Comparison of ENCODE assay signal across 1 cellular context in the genomic region with DNA sequence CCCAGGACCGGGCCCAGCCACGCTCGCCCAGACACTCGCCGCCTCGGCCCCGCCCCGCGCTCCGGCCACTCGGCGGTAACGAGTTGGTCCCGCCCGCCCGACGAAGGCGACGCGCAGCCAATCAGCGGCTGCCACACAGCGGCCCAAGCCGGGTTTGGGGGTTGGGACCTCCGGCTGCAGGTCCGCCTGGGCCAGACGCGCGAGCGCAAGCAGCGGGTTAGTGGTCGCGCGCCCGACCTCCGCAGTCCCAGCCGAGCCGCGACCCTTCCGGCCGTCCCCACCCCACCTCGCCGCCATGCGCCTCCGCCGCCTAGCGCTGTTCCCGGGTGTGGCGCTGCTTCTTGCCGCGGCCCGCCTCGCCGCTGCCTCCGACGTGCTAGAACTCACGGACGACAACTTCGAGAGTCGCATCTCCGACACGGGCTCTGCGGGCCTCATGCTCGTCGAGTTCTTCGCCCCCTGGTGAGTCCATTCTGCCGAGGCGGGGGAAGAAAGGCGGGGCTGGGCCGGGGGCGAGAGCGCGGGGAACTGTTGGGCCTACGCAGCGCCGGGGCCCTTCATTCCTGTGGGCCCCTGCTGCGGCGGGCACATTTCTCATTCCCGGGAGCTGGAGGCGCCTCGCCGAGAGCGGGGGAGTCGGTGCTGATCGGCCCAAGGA.
TF ChIP-seq lines count a peak whose summit lies in the region.

Gene PDIA3 (plus strand): TSS at position 194 of the 658 bp plus-strand sequence. CDS start 102 bp downstream, at position 296.

TF ChIP-seq in HEK293, 187 proteins besides CTCF, POLR2A, EP300 and RAD21 (continued from another document):
- TF ChIP-seq, protein P1, sequence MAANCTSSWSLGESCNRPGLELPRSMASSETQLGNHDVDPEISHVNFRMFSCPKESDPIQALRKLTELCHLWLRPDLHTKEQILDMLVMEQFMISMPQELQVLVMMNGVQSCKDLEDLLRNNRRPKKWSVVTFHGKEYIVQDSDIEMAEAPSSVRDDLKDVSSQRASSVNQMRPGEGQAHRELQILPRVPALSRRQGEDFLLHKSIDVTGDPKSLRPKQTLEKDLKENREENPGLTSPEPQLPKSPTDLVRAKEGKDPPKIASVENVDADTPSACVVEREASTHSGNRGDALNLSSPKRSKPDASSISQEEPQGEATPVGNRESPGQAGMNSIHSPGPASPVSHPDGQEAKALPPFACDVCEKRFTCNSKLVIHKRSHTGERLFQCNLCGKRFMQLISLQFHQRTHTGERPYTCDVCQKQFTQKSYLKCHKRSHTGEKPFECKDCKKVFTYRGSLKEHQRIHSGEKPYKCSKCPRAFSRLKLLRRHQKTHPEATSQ (tag by site-specific recombination; IDR thresholded peaks at IDR 0.05): 0 out of 2 replicates have a peak, but pooled peaks have one; percentile 43
- TF ChIP-seq SCRT2 (tag by site-specific recombination; IDR thresholded peaks at IDR 0.05): peak; percentile 48; the same call in 1 of the 2 replicates
- TF ChIP-seq KLF8 (tag by site-specific recombination; IDR thresholded peaks at IDR 0.05): peak; percentile 41; the same call in 1 of the 2 replicates
- TF ChIP-seq ZNF341 (tag by site-specific recombination; IDR thresholded peaks at IDR 0.05; ENCODE audit: low read depth): peak; percentile 39; the same call in 1 of the 2 replicates
- TF ChIP-seq ZBTB20 (tag by site-specific recombination; IDR thresholded peaks at IDR 0.05): peak; percentile 88
- peak; percentile 39 for TF ChIP-seq ZNF335 (tag by site-specific recombination; conservative IDR thresholded peaks at IDR 0.05)
- peak; percentile 94 for TF ChIP-seq ZBTB26 (tag by site-specific recombination; optimal IDR thresholded peaks at IDR 0.05)
- TF ChIP-seq EGR2 (tag by site-specific recombination; IDR thresholded peaks at IDR 0.05; ENCODE audit: low read depth): peak; percentile 86; the same call in 1 of the 2 replicates
- TF ChIP-seq ZXDB (tag by site-specific recombination; IDR thresholded peaks at IDR 0.05): 0 out of 2 replicates have a peak, but pooled peaks have one; percentile 18
- TF ChIP-seq ZNF501 (tag by site-specific recombination; IDR thresholded peaks at IDR 0.05): peak; percentile 61
- TF ChIP-seq ZNF777 (tag by site-specific recombination; IDR thresholded peaks at IDR 0.05; ENCODE audit: borderline replicate concordance): peak; percentile 62; the same call in 1 of the 2 replicates
- peak; percentile 77 for TF ChIP-seq ZFP69B (tag by site-specific recombination; IDR thresholded peaks at IDR 0.05)
- TF ChIP-seq ZFHX2 (tag by site-specific recombination; conservative IDR thresholded peaks at IDR 0.05): peak; percentile 92
- TF ChIP-seq GLIS1 (tag by site-specific recombination; IDR thresholded peaks at IDR 0.05): peak; percentile 69
- TF ChIP-seq ZNF76 (tag by site-specific recombination; IDR thresholded peaks at IDR 0.05; ENCODE audit: borderline replicate concordance, low read depth): peak; percentile 37; the same call in 1 of the 2 replicates
- peak; percentile 27; the same call in 1 of the 2 replicates for TF ChIP-seq ZBTB8A (tag by site-specific recombination; IDR thresholded peaks at IDR 0.05)
- TF ChIP-seq ZIC2 (tag by site-specific recombination; IDR thresholded peaks at IDR 0.05): peak; percentile 57
- TF ChIP-seq, protein P2, sequence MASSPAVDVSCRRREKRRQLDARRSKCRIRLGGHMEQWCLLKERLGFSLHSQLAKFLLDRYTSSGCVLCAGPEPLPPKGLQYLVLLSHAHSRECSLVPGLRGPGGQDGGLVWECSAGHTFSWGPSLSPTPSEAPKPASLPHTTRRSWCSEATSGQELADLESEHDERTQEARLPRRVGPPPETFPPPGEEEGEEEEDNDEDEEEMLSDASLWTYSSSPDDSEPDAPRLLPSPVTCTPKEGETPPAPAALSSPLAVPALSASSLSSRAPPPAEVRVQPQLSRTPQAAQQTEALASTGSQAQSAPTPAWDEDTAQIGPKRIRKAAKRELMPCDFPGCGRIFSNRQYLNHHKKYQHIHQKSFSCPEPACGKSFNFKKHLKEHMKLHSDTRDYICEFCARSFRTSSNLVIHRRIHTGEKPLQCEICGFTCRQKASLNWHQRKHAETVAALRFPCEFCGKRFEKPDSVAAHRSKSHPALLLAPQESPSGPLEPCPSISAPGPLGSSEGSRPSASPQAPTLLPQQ (tag by site-specific recombination; IDR thresholded peaks at IDR 0.05): peak; percentile 75
- TF ChIP-seq SP3 (tag by site-specific recombination; IDR thresholded peaks at IDR 0.05): peak; percentile 35; the same call in 1 of the 2 replicates
TF ChIP-seq in HEK293: peak in this region for 27; not testable (repeated sequence) for 160.
